34 cellular contexts compared by ENCODE assay signal in genomic region chr3:183195266-183195665, GRCh38. TPM values are rescaled to one million over a fixed set of nuclear protein-coding genes. Genes with fewer than 3 reads are reported as not detected.
"Had no signal": no experiment of that assay in that cellular context is flagged by ENCODE, and none has a peak within 500 bp of the region (broad histone marks: within the 10 kb centered on the region; RNA-seq: fewer than 3 reads in every experiment).

No MANE protein-coding gene starts in this region.

- H3K4me1 ChIP-seq: ascending aorta, breast epithelium had no signal

- H3K4me3 ChIP-seq: adrenal gland, ascending aorta, breast epithelium, cardiac muscle cell had no signal

- FAIRE-seq: astrocyte, bronchial epithelial cell, colon had no signal

- H3K9me3 ChIP-seq: adrenal gland, ascending aorta, breast epithelium had no signal

- H3K36me3 ChIP-seq: adrenal gland, ascending aorta, brain microvascular endothelial cell, breast epithelium, cardiac muscle cell had no signal

- H3K27ac ChIP-seq: adrenal gland, ascending aorta, brain microvascular endothelial cell, breast epithelium, cardiac muscle cell had no signal

- DNase-seq: activated effector memory CD4-positive, alpha-beta T cell treated with anti-CD3 and anti-CD28 coated beads, Interleukin-2, amount 50 U/mL, for 16 hours; activated effector memory CD4-positive, alpha-beta T cell treated with Interleukin-2 at 50 U/mL for 16 hours; activated gamma-delta T cell; activated gamma-delta T cell treated with Interleukin-2 at 50 U/mL for 16 hours; activated naive CD4-positive, alpha-beta T cell; activated naive CD4-positive, alpha-beta T cell treated with anti-CD3 and anti-CD28 coated beads for 36 hours; activated naive CD4-positive, alpha-beta T cell treated with anti-CD3 and anti-CD28 coated beads, Interleukin-2, amount 10 ng/mL, durations not matched to agents 7 days and 5 days; activated naive CD4-positive, alpha-beta T cell treated with anti-CD3 and anti-CD28 coated beads, Interleukin-2, amount 50 U/mL, for 16 hours; activated naive CD4-positive, alpha-beta T cell treated with Interleukin-2 at 50 U/mL for 16 hours; activated naive CD8-positive, alpha-beta T cell treated with anti-CD3 and anti-CD28 coated beads for 36 hours; activated naive CD8-positive, alpha-beta T cell treated with anti-CD3 and anti-CD28 coated beads, Interleukin-2, amount 10 ng/mL, durations not matched to agents 7 days and 5 days; activated naive CD8-positive, alpha-beta T cell treated with anti-CD3 and anti-CD28 coated beads, Interleukin-2, amount 50 U/mL, for 24 hours; activated T-cell treated with anti-CD3 and anti-CD28 coated beads, Interleukin-2, amount 50 U/mL, for 1 hour; activated T-cell treated with anti-CD3 and anti-CD28 coated beads, Interleukin-2, amount 50 U/mL, for 24 hours; activated T-cell treated with anti-CD3 and anti-CD28 coated beads, Interleukin-2, amount 50 U/mL, for 4 hours; activated T-cell treated with anti-CD3 and anti-CD28 coated beads, Interleukin-2, amount 50 U/mL, for 48 hours; activated T-cell treated with anti-CD3 and anti-CD28 coated beads, Interleukin-2, amount 50 U/mL, for 72 hours; adrenal gland; amniotic stem cell; amygdala; anterior cingulate cortex; aorta; brain microvascular endothelial cell; central memory CD4-positive, alpha-beta T cell; cerebellar nuclear complex had no signal

- ATAC-seq: activated naive CD4-positive, alpha-beta T cell treated with anti-CD3 and anti-CD28 coated beads, Interleukin-2, amount 50 U/mL, for 72 hours; activated naive CD8-positive, alpha-beta T cell treated with anti-CD3 and anti-CD28 coated beads, Interleukin-2, amount 50 U/mL, for 24 hours; activated T-cell treated with anti-CD3 and anti-CD28 coated beads, Interleukin-2, amount 50 U/mL, for 4 hours; activated T-cell treated with anti-CD3 and anti-CD28 coated beads, Interleukin-2, amount 50 U/mL, for 72 hours; activated T-helper 17 cell treated with anti-CD3 and anti-CD28 coated beads, Interleukin-2, amount 50 U/mL, for 72 hours had no signal

- H3K27me3 ChIP-seq: adrenal gland, ascending aorta, brain microvascular endothelial cell, breast epithelium, cardiac muscle cell had no signal

RNA-seq across cellular contexts. Expression of gene LAMP3, which starts 32.7 kb away (rescaled TPM):
- total RNA-seq: ascending aorta, cardiac septum had no signal
